Comparison of ENCODE assay signal across 15 cellular contexts in the genomic region with DNA sequence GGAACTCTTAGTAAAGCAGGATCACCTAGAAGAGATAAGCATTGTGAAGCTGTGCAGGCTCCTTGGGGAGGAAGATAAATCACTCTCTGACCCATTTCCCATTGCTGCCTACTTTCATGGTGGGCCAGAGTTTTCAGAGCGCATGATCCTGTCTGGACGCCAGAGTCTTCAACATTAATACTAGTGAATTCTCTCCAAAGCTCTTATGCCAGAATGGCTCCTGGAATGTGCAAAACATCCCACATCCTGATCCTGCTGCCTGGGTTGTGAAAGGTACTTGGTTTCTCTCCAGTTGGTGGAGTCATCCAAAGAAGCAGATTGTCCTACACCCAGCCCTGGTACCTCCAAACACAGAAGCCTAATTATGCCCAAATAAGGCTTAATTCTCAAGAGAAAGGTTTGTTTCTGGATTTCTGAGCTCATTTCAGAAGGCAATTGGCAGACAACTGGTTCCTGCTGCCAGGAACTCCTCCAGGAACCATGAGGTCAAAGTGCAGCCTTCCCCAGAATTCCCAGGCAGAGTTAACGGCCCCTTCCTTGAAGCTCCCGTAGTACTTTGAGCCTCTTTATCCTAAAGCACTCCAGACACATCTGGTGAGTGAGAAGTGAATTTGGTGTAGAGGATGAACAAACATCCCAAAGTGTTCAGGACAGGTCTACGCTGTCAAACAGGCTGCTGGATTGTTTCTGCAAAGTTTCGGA.
A peak's percentile ranks its signal among the peaks of the same experiment; 100 is the strongest.
DNase-seq lines count a peak whose midpoint lies in the region; ATAC-seq and TF ChIP-seq lines count a peak whose summit lies in the region.
"Had no signal": no experiment of that assay in that cellular context is flagged by ENCODE, and none has a peak within 500 bp of the region (broad histone marks: within the 10 kb centered on the region; RNA-seq: fewer than 3 reads in every experiment).

No MANE protein-coding gene starts in this region.

- ATAC-seq in lung (ENCODE audit: insufficient read depth, low FRiP score) = peak; percentile 37
- ATAC-seq: activated CD8-positive, alpha-beta T cell treated with anti-CD3 and anti-CD28 coated beads, Interleukin-2, amount 10 ng/mL, durations not matched to agents 7 days and 5 days; foreskin keratinocyte had no signal

- H3K79me2 ChIP-seq in GM23248 (ENCODE audit: insufficient read depth) (no peaks in the 10 kb centered on the region), Karpas-422 (ENCODE audit: low read length) (no peaks in the 10 kb centered on the region)

- H4K20me1 ChIP-seq in GM23248 (ENCODE audit: insufficient read depth) (no peaks in the 10 kb centered on the region), Karpas-422 (ENCODE audit: insufficient read depth, low read depth, low read length) (no peaks in the 10 kb centered on the region)

- WGBS in GM23248 (ENCODE audit: low coverage in 1 of 2, low lambda C conversion rate in 2 of 2, missing lambda C conversion rate in 2 of 2), 2 experiments = 61 to 68% methylated on average over 6 of the region's 6 CpGs
- WGBS in lung, 2 donors = 68 to 75% methylated on average over 6 of the region's 6 CpGs

- H3K27ac ChIP-seq in GM23248 = no peak overlapping the region
- H3K27ac ChIP-seq in lung (ENCODE audit: low read depth in 1 of 2, low read length in 1 of 2) = no peak overlapping the region
- H3K27ac ChIP-seq in subcutaneous abdominal adipose tissue (ENCODE audit: low read depth, low read length) = peak overlapping the region; percentile 61
- H3K27ac ChIP-seq in Karpas-422 (ENCODE audit: low read length) = no peak overlapping the region
- H3K27ac ChIP-seq: foreskin keratinocyte, neutrophil had no signal

- H3K4me2 ChIP-seq in GM23248 (ENCODE audit: unreplicated experiment) (no peak overlapping the region), Karpas-422 (ENCODE audit: low read depth, low read length, poor library complexity, severe bottlenecking) (no peak overlapping the region)

- H3K9me2 ChIP-seq in GM23248 (ENCODE audit: insufficient read depth) (no peaks in the 10 kb centered on the region), Karpas-422 (replicated peaks; ENCODE audit: insufficient read depth, low read length) (no peaks in the 10 kb centered on the region)

- no peaks in the 10 kb centered on the region for H3K9me3 ChIP-seq in GM23248 (ENCODE audit: low read depth)
- H3K9me3 ChIP-seq in lung (ENCODE audit: control insufficient read depth in 2 of 2, insufficient read depth in 1 of 2, low read length in 1 of 2) = no peaks in the 10 kb centered on the region
- H3K9me3 ChIP-seq in subcutaneous abdominal adipose tissue (ENCODE audit: control insufficient read depth in 5 of 5, low read length in 5 of 5) = no peaks in the 10 kb centered on the region
- no peaks in the 10 kb centered on the region for H3K9me3 ChIP-seq in Karpas-422 (ENCODE audit: low read length)
- H3K9me3 ChIP-seq in BE2C = no peaks in the 10 kb centered on the region
- H3K9me3 ChIP-seq: neutrophil had no signal

- DNase-seq in GM23248 (peak; percentile 80), choroid plexus epithelial cell (ENCODE audit: low read depth) (peak; percentile 9), lung (ENCODE audit: low spot score) (no peak), foreskin melanocyte (no peak), NCI-H510A treated with DMSO at 0.1 percent for 48 hours (lab: John Stamatoyannopoulos, UW) (no peak), Karpas-422 (no peak), BE2C (no peak)
- DNase-seq: activated CD8-positive, alpha-beta T cell treated with anti-CD3 and anti-CD28 coated beads, Interleukin-2, amount 10 ng/mL, durations not matched to agents 7 days and 5 days; activated naive CD4-positive, alpha-beta T cell treated with Interleukin-2 at 50 U/mL for 16 hours; foreskin keratinocyte; kidney glomerular epithelial cell; NCI-H1048; NCI-H524 treated with DMSO at 0.1 percent for 48 hours had no signal

- H3K4me1 ChIP-seq in GM23248 (ENCODE audit: insufficient read depth) (peaks cover 26% of the 10 kb centered on the region), lung (ENCODE audit: control insufficient read depth in 2 of 2, insufficient read depth in 2 of 2, low read length in 2 of 2) (no peaks in the 10 kb centered on the region), subcutaneous abdominal adipose tissue (ENCODE audit: control insufficient read depth in 5 of 5, insufficient read depth in 5 of 5, low read length in 5 of 5) (peaks cover 9 to 55% (median 36%) of the 10 kb centered on the region in 5 donors), Karpas-422 (ENCODE audit: low read length) (no peaks in the 10 kb centered on the region), BE2C (peaks cover 11% of the 10 kb centered on the region)
- H3K4me1 ChIP-seq: foreskin keratinocyte had no signal

- H3K9ac ChIP-seq in GM23248 = no peak overlapping the region
- peak overlapping the region in 2 of 5 donors; percentile 8 to 36 for H3K9ac ChIP-seq in subcutaneous abdominal adipose tissue (ENCODE audit: low read length in 5 of 5)
- H3K9ac ChIP-seq in Karpas-422 (ENCODE audit: low read length) = no peak overlapping the region

- H2AFZ ChIP-seq in GM23248 (no peak overlapping the region), Karpas-422 (ENCODE audit: low read length) (no peak overlapping the region)

- H3K36me3 ChIP-seq in GM23248 (ENCODE audit: low read depth) = no peaks in the 10 kb centered on the region
- no peaks in the 10 kb centered on the region for H3K36me3 ChIP-seq in lung (ENCODE audit: control insufficient read depth in 2 of 2, insufficient read depth in 2 of 2, low read length in 2 of 2)
- no peaks in the 10 kb centered on the region for H3K36me3 ChIP-seq in subcutaneous abdominal adipose tissue (ENCODE audit: control insufficient read depth in 5 of 5, insufficient read depth in 5 of 5, low read length in 5 of 5)
- no peaks in the 10 kb centered on the region for H3K36me3 ChIP-seq in Karpas-422 (ENCODE audit: insufficient read depth, low read length)
- no peaks in the 10 kb centered on the region; the same call in 1 of the 2 replicates for H3K36me3 ChIP-seq in BE2C
- H3K36me3 ChIP-seq: neutrophil had no signal

- H3K4me3 ChIP-seq in GM23248 (no peak overlapping the region), choroid plexus epithelial cell (ENCODE audit: low read depth, low read length) (no peak overlapping the region), lung (no peak overlapping the region), subcutaneous abdominal adipose tissue (ENCODE audit: low read depth in 1 of 5, low read length in 5 of 5) (peak overlapping the region in 1 of 5 donors; percentile 17), Karpas-422 (ENCODE audit: low read length) (no peak overlapping the region), BE2C (ENCODE audit: low read depth, low read length) (no peak overlapping the region)

- in situ Hi-C loops in GM23248 (cut with MboI) = no loop called here

- H3K27me3 ChIP-seq in GM23248 (replicated peaks; ENCODE audit: insufficient read depth) = no peaks in the 10 kb centered on the region
- no peaks in the 10 kb centered on the region for H3K27me3 ChIP-seq in lung (ENCODE audit: control insufficient read depth, insufficient read depth)
- H3K27me3 ChIP-seq in subcutaneous abdominal adipose tissue (ENCODE audit: control insufficient read depth in 5 of 5, insufficient read depth in 4 of 5, low read length in 5 of 5) = no peaks in the 10 kb centered on the region
- no peaks in the 10 kb centered on the region for H3K27me3 ChIP-seq in Karpas-422 (ENCODE audit: low read length)
- no peaks in the 10 kb centered on the region for H3K27me3 ChIP-seq in BE2C
- H3K27me3 ChIP-seq: neutrophil had no signal

- H3F3A ChIP-seq in GM23248 (ENCODE audit: insufficient read depth) = no peaks in the 10 kb centered on the region

- TF ChIP-seq CTCF in choroid plexus epithelial cell (conservative IDR thresholded peaks at IDR 0.05; ENCODE audit: low read depth, low read length) (no peak), lung (IDR thresholded peaks at IDR 0.05; ENCODE audit: control extremely low read depth, extremely low read depth) (no peak), BE2C (IDR thresholded peaks at IDR 0.05; ENCODE audit: low read depth, low read length) (no peak)

Comparison
In these comparisons a context has a peak if more than half of its experiments do, and no peak if none do; other contexts are left out.
1. DNase-seq: peak in GM23248 (single experiment) and choroid plexus epithelial cell (single experiment); none in lung (single experiment), foreskin melanocyte (single experiment), NCI-H510A treated with DMSO at 0.1 percent for 48 hours (single experiment), Karpas-422 (single experiment) and BE2C (single experiment).